22 cellular contexts compared by ENCODE assay signal in genomic region chr13:26539738-26540292, GRCh38. TPM values are rescaled to one million over a fixed set of nuclear protein-coding genes. Genes with fewer than 3 reads are reported as not detected.
DNase-seq lines count a peak whose midpoint lies in the region; TF ChIP-seq lines count a peak whose summit lies in the region.
"Had no signal": no experiment of that assay in that cellular context is flagged by ENCODE, and none has a peak within 500 bp of the region (broad histone marks: within the 10 kb centered on the region; RNA-seq: fewer than 3 reads in every experiment).

No MANE protein-coding gene starts in this region.

- no peak overlapping the region for H3K4ac ChIP-seq in neuronal stem cell (ENCODE audit: low read length)

- no peak overlapping the region for H2AFZ ChIP-seq in neuronal stem cell (ENCODE audit: low read length)
- H2AFZ ChIP-seq: GM23248, PC-9 had no signal

- no peaks in the 10 kb centered on the region for H3K79me1 ChIP-seq in neuronal stem cell (ENCODE audit: low read depth, low read length)

- H2BK15ac ChIP-seq in neuronal stem cell (ENCODE audit: low read length): no peak overlapping the region

- intact Hi-C loops in colonic mucosa (cut with DNase I): no loop called here
- intact Hi-C loops in activated T-helper 1 cell treated with anti-CD3 and anti-CD28 coated beads, Interleukin-12 subunit alpha, Interleukin-12 subunit beta, Interleukin-2, Interleukin-4 antibody, amounts not matched to agents 30 ng/mL and 10 ng/mL and 1 ng/mL, durations not matched to agents 14 hours and 24 hours and 36 hours (cut with micrococcal nuclease): no loop called here

- no peak overlapping the region for H3K23ac ChIP-seq in neuronal stem cell (ENCODE audit: low read depth, low read length, poor library complexity)

- peaks cover 7% of the 10 kb centered on the region for H3K27me3 Mint-ChIP-seq in activated T-helper 1 cell treated with anti-CD3 and anti-CD28 coated beads, Interleukin-12 subunit alpha, Interleukin-12 subunit beta, Interleukin-2, Interleukin-4 antibody, amounts not matched to agents 30 ng/mL and 10 ng/mL and 1 ng/mL, durations not matched to agents 14 hours and 24 hours and 36 hours (ENCODE audit: insufficient read depth)

- no peak overlapping the region for H4K8ac ChIP-seq in neuronal stem cell (ENCODE audit: low read depth, low read length)

- no peak overlapping the region for H2BK12ac ChIP-seq in neuronal stem cell (ENCODE audit: low read length)

- no peak overlapping the region for H3K27ac Mint-ChIP-seq in activated T-helper 1 cell treated with anti-CD3 and anti-CD28 coated beads, Interleukin-12 subunit alpha, Interleukin-12 subunit beta, Interleukin-2, Interleukin-4 antibody, amounts not matched to agents 30 ng/mL and 10 ng/mL and 1 ng/mL, durations not matched to agents 14 hours and 24 hours and 36 hours
- H3K27ac Mint-ChIP-seq: B cell; CD8-positive, alpha-beta T cell; H9; T-cell had no signal

- H3K9me3 Mint-ChIP-seq in activated T-helper 1 cell treated with anti-CD3 and anti-CD28 coated beads, Interleukin-12 subunit alpha, Interleukin-12 subunit beta, Interleukin-2, Interleukin-4 antibody, amounts not matched to agents 30 ng/mL and 10 ng/mL and 1 ng/mL, durations not matched to agents 14 hours and 24 hours and 36 hours: no peaks in the 10 kb centered on the region
- H3K9me3 Mint-ChIP-seq: CD8-positive, alpha-beta T cell; H9 had no signal

- H3K4me1 ChIP-seq in colonic mucosa (peaks cover 6% of the 10 kb centered on the region), neuronal stem cell (ENCODE audit: control insufficient read depth in 2 of 2, insufficient read depth in 1 of 2, low read depth in 1 of 2, low read length in 2 of 2) (no peaks in the 10 kb centered on the region)
- H3K4me1 ChIP-seq: Caco-2 had no signal

- H3K9ac ChIP-seq in colonic mucosa (ENCODE audit: low read depth in 2 of 2, low read length in 2 of 2): no peak overlapping the region
- no peak overlapping the region for H3K9ac ChIP-seq in neuronal stem cell (ENCODE audit: low read depth, low read length, poor library complexity)
- H3K9ac ChIP-seq: GM23248 had no signal

- TF ChIP-seq CTCF in 22Rv1 (IDR thresholded peaks at IDR 0.05) (no peak), colonic mucosa (IDR thresholded peaks at IDR 0.05) (no peak), GM20000 (IDR thresholded peaks at IDR 0.05; ENCODE audit: extremely low read depth, missing control alignments) (no peak)

- no peak overlapping the region for H3K14ac ChIP-seq in neuronal stem cell (ENCODE audit: low read length)

- H3K36me3 ChIP-seq in colonic mucosa: no peaks in the 10 kb centered on the region
- no peaks in the 10 kb centered on the region for H3K36me3 ChIP-seq in neuronal stem cell (replicated peaks in 1 of 2; ENCODE audit: control insufficient read depth in 2 of 2, insufficient read depth in 2 of 2, low read length in 2 of 2)

- H3K36me3 Mint-ChIP-seq in activated T-helper 1 cell treated with anti-CD3 and anti-CD28 coated beads, Interleukin-12 subunit alpha, Interleukin-12 subunit beta, Interleukin-2, Interleukin-4 antibody, amounts not matched to agents 30 ng/mL and 10 ng/mL and 1 ng/mL, durations not matched to agents 14 hours and 24 hours and 36 hours (ENCODE audit: low read depth): no peaks in the 10 kb centered on the region
- H3K36me3 Mint-ChIP-seq: CD8-positive, alpha-beta T cell; T-cell had no signal

- WGBS in neuronal stem cell (ENCODE audit: extremely low coverage in 2 of 2, insufficient read length in 2 of 2, insufficient replicate concordance in 1 of 2), 2 donors: no CpG with 5 or more reads among the region's 2 CpGs

- H3K27me3 ChIP-seq in colonic mucosa: no peaks in the 10 kb centered on the region
- peaks cover 0 to 15% (median 0%) of the 10 kb centered on the region in 3 experiments for H3K27me3 ChIP-seq in neuronal stem cell (ENCODE audit: control insufficient read depth in 3 of 3, insufficient read depth in 3 of 3, low read depth in 1 of 3, low read length in 3 of 3)

- H3K4me1 Mint-ChIP-seq in activated T-helper 1 cell treated with anti-CD3 and anti-CD28 coated beads, Interleukin-12 subunit alpha, Interleukin-12 subunit beta, Interleukin-2, Interleukin-4 antibody, amounts not matched to agents 30 ng/mL and 10 ng/mL and 1 ng/mL, durations not matched to agents 14 hours and 24 hours and 36 hours (ENCODE audit: low read depth): no peaks in the 10 kb centered on the region
- H3K4me1 Mint-ChIP-seq: B cell, H9, T-cell had no signal

- no peak overlapping the region for H4K91ac ChIP-seq in neuronal stem cell (ENCODE audit: low read depth, low read length, poor library complexity)

- DNase-seq in NCI-H524 (lab: John Stamatoyannopoulos, UW) (peak; percentile 52 to 95), colonic mucosa (peak; percentile 75), neuronal stem cell (ENCODE audit: low spot score) (no peak), D341Med (ENCODE audit: low spot score) (no peak), GM20000 (ENCODE audit: low spot score) (no peak)
- no peak for DNase-seq in activated T-helper 1 cell treated with anti-CD3 and anti-CD28 coated beads, Interleukin-12 subunit alpha, Interleukin-12 subunit beta, Interleukin-2, Interleukin-4 antibody, amounts not matched to agents 30 ng/mL and 10 ng/mL and 1 ng/mL, durations not matched to agents 14 hours and 24 hours and 36 hours (ENCODE audit: low spot score)
- DNase-seq: Caco-2; CD8-positive, alpha-beta T cell; DND-41; GM23248; H9; Karpas-422; NCI-H1417 treated with DMSO at 0.1 percent for 48 hours; NCI-H2107; NCI-H526; PC-9; RPMI8226; SHP77; T-cell had no signal

- H2BK120ac ChIP-seq in neuronal stem cell (ENCODE audit: low read depth, low read length): no peak overlapping the region

- no peak overlapping the region for H3K4me3 Mint-ChIP-seq in activated T-helper 1 cell treated with anti-CD3 and anti-CD28 coated beads, Interleukin-12 subunit alpha, Interleukin-12 subunit beta, Interleukin-2, Interleukin-4 antibody, amounts not matched to agents 30 ng/mL and 10 ng/mL and 1 ng/mL, durations not matched to agents 14 hours and 24 hours and 36 hours
- H3K4me3 Mint-ChIP-seq: B cell; CD8-positive, alpha-beta T cell; H9; T-cell had no signal

- H2BK5ac ChIP-seq in neuronal stem cell (ENCODE audit: low read length): no peak overlapping the region

- H3K27ac ChIP-seq in 22Rv1: peak overlapping the region; percentile 79
- H3K27ac ChIP-seq in colonic mucosa: no peak overlapping the region
- no peak overlapping the region for H3K27ac ChIP-seq in neuronal stem cell (replicated peaks; ENCODE audit: low read length)
- H3K27ac ChIP-seq: C4-2B, GM23248, PC-9 had no signal

- H3K4me2 ChIP-seq in neuronal stem cell (ENCODE audit: insufficient read depth, low read length, poor library complexity, severe bottlenecking): no peak overlapping the region
- H3K4me2 ChIP-seq: PC-9 had no signal

- H3K9me3 ChIP-seq in colonic mucosa: no peaks in the 10 kb centered on the region
- H3K9me3 ChIP-seq in neuronal stem cell (replicated peaks in 1 of 2; ENCODE audit: control insufficient read depth in 2 of 2, insufficient read depth in 1 of 2, low read depth in 1 of 2, low read length in 2 of 2): no peaks in the 10 kb centered on the region
- H3K9me3 ChIP-seq: Caco-2 had no signal

- H3K4me3 ChIP-seq in colonic mucosa (no peak overlapping the region), neuronal stem cell (ENCODE audit: low read length in 2 of 2) (no peak overlapping the region)
- H3K4me3 ChIP-seq: GM23248, PC-9 had no signal

- H3K18ac ChIP-seq in neuronal stem cell (ENCODE audit: low read length): peak overlapping the region; percentile 33

- peak overlapping the region; percentile 51 for H2AK5ac ChIP-seq in neuronal stem cell (ENCODE audit: low read depth, low read length)

RNA-seq across cellular contexts. Expression of gene WASF3, which starts 17.7 kb away (rescaled TPM):
- 1 to 10 TPM; 3.2 to 4.0 TPM for total RNA-seq in colonic mucosa
- 70.3 TPM for polyA plus RNA-seq in neuronal stem cell (2013, experiment 1 of 2)
- 72.7 TPM for polyA plus RNA-seq in neuronal stem cell (2013, experiment 2 of 2)
- total RNA-seq in activated T-helper 1 cell treated with anti-CD3 and anti-CD28 coated beads, Interleukin-12 subunit alpha, Interleukin-12 subunit beta, Interleukin-2, Interleukin-4 antibody, amounts not matched to agents 30 ng/mL and 10 ng/mL and 1 ng/mL, durations not matched to agents 14 hours and 24 hours and 36 hours: 0.07 and 0.13 TPM in 2 replicates
- total RNA-seq: Caco-2; CD8-positive, alpha-beta T cell had no signal

Comparison
In these comparisons a context has a peak if more than half of its experiments do, and no peak if none do; other contexts are left out.
1. DNase-seq: peak in NCI-H524 (2 of 2) and colonic mucosa (single experiment); none in neuronal stem cell (single experiment), D341Med (single experiment), activated T-helper 1 cell treated with anti-CD3 and anti-CD28 coated beads, Interleukin-12 subunit alpha, Interleukin-12 subunit beta, Interleukin-2, Interleukin-4 antibody, amounts not matched to agents 30 ng/mL and 10 ng/mL and 1 ng/mL, durations not matched to agents 14 hours and 24 hours and 36 hours (single experiment) and GM20000 (single experiment).